ENCODE assay signal across 12 cellular contexts in the genomic region with DNA sequence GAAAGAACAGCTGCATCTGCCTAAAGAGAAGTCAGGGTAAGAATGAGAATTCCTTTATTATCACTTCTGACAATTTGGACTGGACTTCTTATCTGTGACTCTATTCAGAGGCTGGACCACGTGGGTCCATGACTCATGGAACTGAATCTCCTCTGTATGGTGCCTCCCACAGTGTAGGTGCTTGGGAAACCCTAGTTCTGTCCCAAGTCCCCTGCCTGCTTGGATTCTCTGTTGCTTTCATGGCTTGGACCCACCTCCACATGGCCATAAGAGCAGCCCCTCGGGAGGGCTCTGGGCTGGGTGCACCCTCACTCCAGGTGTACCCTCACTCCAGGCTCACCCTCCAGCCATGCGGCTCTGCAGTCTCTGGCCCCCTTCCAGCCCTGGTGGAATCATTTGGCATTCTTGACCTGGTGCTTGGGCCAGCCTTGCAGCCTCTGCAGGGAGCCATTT.
DNase-seq lines count a peak whose midpoint lies in the region; ATAC-seq and TF ChIP-seq lines count a peak whose summit lies in the region.
"Had no signal": no experiment of that assay in that cellular context is flagged by ENCODE, and none has a peak within 500 bp of the region (broad histone marks: within the 10 kb centered on the region; RNA-seq: fewer than 3 reads in every experiment).

No MANE protein-coding gene starts in this region.

- peak; percentile 31 for ATAC-seq in stimulated activated memory B cell treated with anti-CD40 and anti-IgM and Interleukin-4, amounts not matched to agents 10 μg/mL and 1 μg/mL and 100 μg/mL, for 72 hours
- no peak for ATAC-seq in activated CD8-positive, alpha-beta T cell treated with anti-CD3 and anti-CD28 coated beads, Interleukin-2, amount 10 ng/mL, durations not matched to agents 7 days and 5 days

- peaks cover 22% of the 10 kb centered on the region for H3K27me3 Mint-ChIP-seq in stimulated activated memory B cell treated with anti-CD40 and anti-IgM and Interleukin-4, amounts not matched to agents 10 μg/mL and 1 μg/mL and 100 μg/mL, for 72 hours
- H3K27me3 Mint-ChIP-seq in activated CD8-positive, alpha-beta T cell treated with anti-CD3 and anti-CD28 coated beads, Interleukin-2, amount 10 ng/mL, durations not matched to agents 7 days and 5 days (ENCODE audit: low read depth), result peaks cover 26% of the 10 kb centered on the region

- H3K4me1 Mint-ChIP-seq in stimulated activated memory B cell treated with anti-CD40 and anti-IgM and Interleukin-4, amounts not matched to agents 10 μg/mL and 1 μg/mL and 100 μg/mL, for 72 hours, result peaks cover 6% of the 10 kb centered on the region
- H3K4me1 Mint-ChIP-seq in activated CD8-positive, alpha-beta T cell treated with anti-CD3 and anti-CD28 coated beads, Interleukin-2, amount 10 ng/mL, durations not matched to agents 7 days and 5 days (ENCODE audit: low read depth), result peaks cover 21% of the 10 kb centered on the region

- H3K9me3 ChIP-seq in esophagus squamous epithelium, result no peaks in the 10 kb centered on the region
- H3K9me3 ChIP-seq: tibial nerve had no signal

- H3K27me3 ChIP-seq in esophagus squamous epithelium, result peaks cover 0 to 20% (median 0%) of the 10 kb centered on the region in 4 donors
- H3K27me3 ChIP-seq: tibial nerve had no signal

- peaks cover 8 to 44% (median 14%) of the 10 kb centered on the region in 3 donors for H3K4me1 ChIP-seq in esophagus squamous epithelium

- no peak overlapping the region for H3K4me3 ChIP-seq in esophagus squamous epithelium
- H3K4me3 ChIP-seq: tibial nerve had no signal

- TF ChIP-seq CTCF in RWPE1 (conservative IDR thresholded peaks at IDR 0.05; ENCODE audit: low read depth) (no peak), esophagus squamous epithelium (IDR thresholded peaks at IDR 0.05) (no peak)

- no peak overlapping the region for H3K27ac Mint-ChIP-seq in stimulated activated memory B cell treated with anti-CD40 and anti-IgM and Interleukin-4, amounts not matched to agents 10 μg/mL and 1 μg/mL and 100 μg/mL, for 72 hours
- H3K27ac Mint-ChIP-seq in activated CD8-positive, alpha-beta T cell treated with anti-CD3 and anti-CD28 coated beads, Interleukin-2, amount 10 ng/mL, durations not matched to agents 7 days and 5 days, result no peak overlapping the region

- POLR2A ChIA-PET in RWPE1 (lab: Yijun Ruan, JAX; ENCODE audit: low non-redundant PET), result no interaction called here
- POLR2A ChIA-PET in activated CD8-positive, alpha-beta T cell treated with anti-CD3 and anti-CD28 coated beads, Interleukin-2, amount 10 ng/mL, durations not matched to agents 7 days and 5 days (lab: Charles Lee), result no interaction called here

- no peaks in the 10 kb centered on the region for H3K36me3 Mint-ChIP-seq in stimulated activated memory B cell treated with anti-CD40 and anti-IgM and Interleukin-4, amounts not matched to agents 10 μg/mL and 1 μg/mL and 100 μg/mL, for 72 hours
- H3K36me3 Mint-ChIP-seq in activated CD8-positive, alpha-beta T cell treated with anti-CD3 and anti-CD28 coated beads, Interleukin-2, amount 10 ng/mL, durations not matched to agents 7 days and 5 days (ENCODE audit: low read depth), result no peaks in the 10 kb centered on the region

- no peaks in the 10 kb centered on the region for H3K9me3 Mint-ChIP-seq in stimulated activated memory B cell treated with anti-CD40 and anti-IgM and Interleukin-4, amounts not matched to agents 10 μg/mL and 1 μg/mL and 100 μg/mL, for 72 hours
- H3K9me3 Mint-ChIP-seq in activated CD8-positive, alpha-beta T cell treated with anti-CD3 and anti-CD28 coated beads, Interleukin-2, amount 10 ng/mL, durations not matched to agents 7 days and 5 days (ENCODE audit: insufficient read depth), result peaks cover 5% of the 10 kb centered on the region

- TF ChIP-seq POLR2A in esophagus squamous epithelium (IDR thresholded peaks at IDR 0.05), result no peak

- CTCF ChIA-PET in RWPE1 (lab: Yijun Ruan, JAX), result no interaction called here
- CTCF ChIA-PET in activated CD8-positive, alpha-beta T cell treated with anti-CD3 and anti-CD28 coated beads, Interleukin-2, amount 10 ng/mL, durations not matched to agents 7 days and 5 days (lab: Charles Lee), result no interaction called here

- H3K4me3 Mint-ChIP-seq in stimulated activated memory B cell treated with anti-CD40 and anti-IgM and Interleukin-4, amounts not matched to agents 10 μg/mL and 1 μg/mL and 100 μg/mL, for 72 hours, result no peak overlapping the region
- no peak overlapping the region for H3K4me3 Mint-ChIP-seq in activated CD8-positive, alpha-beta T cell treated with anti-CD3 and anti-CD28 coated beads, Interleukin-2, amount 10 ng/mL, durations not matched to agents 7 days and 5 days

- no peaks in the 10 kb centered on the region for H3K36me3 ChIP-seq in esophagus squamous epithelium
- H3K36me3 ChIP-seq: tibial nerve had no signal

- WGBS in esophagus squamous epithelium, 2 donors, result 17 to 38% methylated on average over 1 to 3 of the region's 3 CpGs

- H3K27ac ChIP-seq in RWPE1, result no peak overlapping the region
- peak overlapping the region in 3 of 4 donors; percentile 54 to 71 (median 68) for H3K27ac ChIP-seq in esophagus squamous epithelium
- H3K27ac ChIP-seq: tibial nerve had no signal

- intact Hi-C loops in esophagus squamous epithelium (cut with DNase I), result no loop called here

- DNase-seq in activated CD4-positive, CD25-positive, alpha-beta regulatory T cell treated with anti-CD3 and anti-CD28 coated beads, Interleukin-2, amount 50 U/mL, for 72 hours, result peak; percentile 19
- no peak for DNase-seq in activated CD4-positive, CD25-positive, alpha-beta regulatory T cell (lab: John Stamatoyannopoulos, UW)
- DNase-seq in RWPE1 (ENCODE audit: low spot score) (peak; percentile 25), esophagus squamous epithelium (lab: John Stamatoyannopoulos, UW) (no peak), globus pallidus (ENCODE audit: low spot score) (no peak), SW 1271 (lab: John Stamatoyannopoulos, UW) (no peak)
- no peak for DNase-seq in activated CD8-positive, alpha-beta T cell treated with anti-CD3 and anti-CD28 coated beads, Interleukin-2, amount 10 ng/mL, durations not matched to agents 7 days and 5 days
- DNase-seq: central memory CD4-positive, alpha-beta T cell; Kasumi-1; NCI-H446 had no signal

Comparison
In these comparisons a context has a peak if more than half of its experiments do, and no peak if none do; other contexts are left out.
1. DNase-seq: peak in activated CD4-positive, CD25-positive, alpha-beta regulatory T cell treated with anti-CD3 and anti-CD28 coated beads, Interleukin-2, amount 50 U/mL, for 72 hours (single experiment) and RWPE1 (single experiment); none in activated CD4-positive, CD25-positive, alpha-beta regulatory T cell (0 of 4), esophagus squamous epithelium (single experiment), globus pallidus (single experiment), activated CD8-positive, alpha-beta T cell treated with anti-CD3 and anti-CD28 coated beads, Interleukin-2, amount 10 ng/mL, durations not matched to agents 7 days and 5 days (single experiment) and SW 1271 (0 of 2).